ENCODE assay signal across 8 cellular contexts in genomic region chr2:104849618-104850097, GRCh38. TPM values are rescaled to one million over a fixed set of nuclear protein-coding genes. Genes with fewer than 3 reads are reported as not detected.
DNase-seq lines count a peak whose midpoint lies in the region; ATAC-seq and FAIRE-seq lines count a peak whose summit lies in the region.

No MANE protein-coding gene starts in this region.

- peak; percentile 5 for FAIRE-seq in islet of Langerhans (lab: Jason Lieb, UNC)

- ATAC-seq in left cardiac atrium, result peak in 1 of 2 donors; percentile 30
- ATAC-seq in HG02970 (IDR thresholded peaks at IDR 0.05; ENCODE audit: low FRiP score, unreplicated experiment), result no peak

- intact Hi-C loops in left cardiac atrium (cut with DNase I), result loop anchor here in 1 of 2 donors (5.0 kb wide), 1 partner anchor 1687 kb away; no protein-coding TSS in a partner anchor
- intact Hi-C loops in cardiac septum (cut with DNase I), result loop anchor here (5.0 kb wide), 1 partner anchor 192 kb away; no protein-coding TSS in a partner anchor

- DNase-seq in left cardiac atrium (peak; percentile 65), cardiac septum (ENCODE audit: low spot score) (no peak), HUDEP-2 (lab: John Stamatoyannopoulos, UW; ENCODE audit: unreplicated experiment in 76 of 76) (peak in 46 of 76 experiments; percentile 2 to 58 (median 28)), RPMI7951 (ENCODE audit: low read depth) (peak; percentile 49), anterior cingulate cortex (lab: John Stamatoyannopoulos, UW) (peak in 43 of 58 donors; percentile 21 to 88 (median 67))
- peak; percentile 64 for DNase-seq in stimulated activated CD4-positive, alpha-beta T cell treated with anti-CD3 and anti-CD28 coated beads, Interleukin-1b, Interleukin-23, amount 100 ng/mL, for 48 hours

RNA-seq across cellular contexts. Expression of gene POU3F3, which starts 4.3 kb away (rescaled TPM):
- under 1 TPM in 1 of 2 donors, not detected in 1; 0.08 TPM for total RNA-seq in left cardiac atrium
- 0.11 TPM for total RNA-seq in cardiac septum
- not detected in 2 replicates for total RNA-seq in RPMI7951 (2014; rRNA removed; shearing (Covaris generic))
